ENCODE assay signal across 33 cellular contexts in genomic region chr2:234846589-234847363, GRCh38.
"Had no signal": no experiment of that assay in that cellular context is flagged by ENCODE, and none has a peak within 500 bp of the region (broad histone marks: within the 10 kb centered on the region; RNA-seq: fewer than 3 reads in every experiment).

No MANE protein-coding gene starts in this region.

- H3K27ac Mint-ChIP-seq: activated CD4-positive, alpha-beta memory T cell treated with anti-CD3 and anti-CD28 coated beads for 36 hours; activated naive CD4-positive, alpha-beta T cell treated with anti-CD3 and anti-CD28 coated beads, Interleukin-2, amount 10 ng/mL, durations not matched to agents 7 days and 5 days; activated naive CD8-positive, alpha-beta T cell treated with anti-CD3 and anti-CD28 coated beads, Interleukin-2, amount 10 ng/mL, durations not matched to agents 7 days and 5 days; activated T-helper 1 cell treated with anti-CD3 and anti-CD28 coated beads, Interleukin-12 subunit alpha, Interleukin-12 subunit beta, Interleukin-2, Interleukin-4 antibody, amounts not matched to agents 30 ng/mL and 10 ng/mL and 1 ng/mL, durations not matched to agents 14 hours and 24 hours and 36 hours; natural killer cell; stimulated activated naive B cell treated with anti-CD40 and anti-IgM and Interleukin-4, amounts not matched to agents 10 μg/mL and 1 μg/mL and 100 μg/mL, for 72 hours; T-helper 1 cell treated with Interleukin-12 subunit alpha and Interleukin-12 subunit beta and Interleukin-4 antibody, amounts not matched to agents 30 μg/mL and 1 μg/mL, for 36 hours had no signal

- DNase-seq: activated CD4-positive, alpha-beta memory T cell treated with anti-CD3 and anti-CD28 coated beads for 36 hours; activated CD4-positive, alpha-beta T cell treated with anti-CD3 and anti-CD28 coated beads for 48 hours; activated CD8-positive, alpha-beta memory T cell treated with anti-CD3 and anti-CD28 coated beads, Interleukin-2, amount 50 U/mL, for 4 hours; activated effector memory CD4-positive, alpha-beta T cell treated with anti-CD3 and anti-CD28 coated beads, Interleukin-2, amount 50 U/mL, for 16 hours; activated naive CD4-positive, alpha-beta T cell treated with anti-CD3 and anti-CD28 coated beads, Interleukin-2, amount 10 ng/mL, durations not matched to agents 7 days and 5 days; activated naive CD8-positive, alpha-beta T cell treated with anti-CD3 and anti-CD28 coated beads, Interleukin-2, amount 10 ng/mL, durations not matched to agents 7 days and 5 days; activated T-cell treated with anti-CD3 and anti-CD28 coated beads, Interleukin-2, amount 50 U/mL, for 1 hour; brain microvascular endothelial cell; caudate nucleus; cortex of kidney; foreskin keratinocyte; heart left ventricle; left ventricle myocardium superior; natural killer cell; retina; sigmoid colon; stimulated activated CD4-positive, alpha-beta T cell treated with anti-CD3 and anti-CD28 coated beads, Interleukin-1b, Interleukin-23, amount 100 ng/mL, for 48 hours; stimulated activated CD4-positive, alpha-beta T cell treated with anti-CD3 and anti-CD28 coated beads, Interleukin-4, amount 100 ng/mL, for 4 hours; stimulated activated naive B cell treated with anti-CD40 and anti-IgM and Interleukin-4, amounts not matched to agents 10 μg/mL and 1 μg/mL and 100 μg/mL, for 72 hours; SW 1271; T-helper 9 cell; tibial artery had no signal

- H3K4me3 Mint-ChIP-seq: activated CD4-positive, alpha-beta memory T cell treated with anti-CD3 and anti-CD28 coated beads for 36 hours; activated naive CD4-positive, alpha-beta T cell treated with anti-CD3 and anti-CD28 coated beads, Interleukin-2, amount 10 ng/mL, durations not matched to agents 7 days and 5 days; activated naive CD8-positive, alpha-beta T cell treated with anti-CD3 and anti-CD28 coated beads, Interleukin-2, amount 10 ng/mL, durations not matched to agents 7 days and 5 days; activated T-helper 1 cell treated with anti-CD3 and anti-CD28 coated beads, Interleukin-12 subunit alpha, Interleukin-12 subunit beta, Interleukin-2, Interleukin-4 antibody, amounts not matched to agents 30 ng/mL and 10 ng/mL and 1 ng/mL, durations not matched to agents 14 hours and 24 hours and 36 hours; natural killer cell; stimulated activated naive B cell treated with anti-CD40 and anti-IgM and Interleukin-4, amounts not matched to agents 10 μg/mL and 1 μg/mL and 100 μg/mL, for 72 hours; T-helper 1 cell treated with Interleukin-12 subunit alpha and Interleukin-12 subunit beta and Interleukin-4 antibody, amounts not matched to agents 30 μg/mL and 1 μg/mL, for 36 hours had no signal

- H3K4me3 ChIP-seq: ascending aorta, esophagus muscularis mucosa, heart left ventricle, pancreas, prostate gland, sigmoid colon, suprapubic skin, tibial artery had no signal

- ATAC-seq: activated CD4-positive, CD25-positive, alpha-beta regulatory T cell treated with anti-CD3 and anti-CD28 coated beads, Interleukin-2, amount 50 U/mL, for 24 hours; foreskin keratinocyte; heart left ventricle; left ventricle myocardium superior; natural killer cell; stimulated activated naive B cell treated with anti-CD40 and anti-IgM and Interleukin-4, amounts not matched to agents 10 μg/mL and 1 μg/mL and 100 μg/mL, for 72 hours had no signal

- H3K9me3 ChIP-seq: ascending aorta, esophagus muscularis mucosa, heart left ventricle, pancreas, prostate gland, sigmoid colon, suprapubic skin, tibial artery had no signal

- H3K4me1 Mint-ChIP-seq: activated naive CD4-positive, alpha-beta T cell treated with anti-CD3 and anti-CD28 coated beads, Interleukin-2, amount 10 ng/mL, durations not matched to agents 7 days and 5 days; activated naive CD8-positive, alpha-beta T cell treated with anti-CD3 and anti-CD28 coated beads, Interleukin-2, amount 10 ng/mL, durations not matched to agents 7 days and 5 days; natural killer cell had no signal

- H3K27me3 ChIP-seq: ascending aorta, brain microvascular endothelial cell, esophagus muscularis mucosa, heart left ventricle, pancreas, sigmoid colon, suprapubic skin, tibial artery had no signal

- H3K27ac ChIP-seq: ascending aorta, brain microvascular endothelial cell, esophagus muscularis mucosa, foreskin keratinocyte, heart left ventricle, prostate gland, sigmoid colon, suprapubic skin, tibial artery, VCaP had no signal

- H3K4me1 ChIP-seq: ascending aorta, esophagus muscularis mucosa, foreskin keratinocyte, prostate gland, sigmoid colon, suprapubic skin had no signal

- H3K36me3 Mint-ChIP-seq: activated CD4-positive, alpha-beta memory T cell treated with anti-CD3 and anti-CD28 coated beads for 36 hours; activated naive CD4-positive, alpha-beta T cell treated with anti-CD3 and anti-CD28 coated beads, Interleukin-2, amount 10 ng/mL, durations not matched to agents 7 days and 5 days; activated naive CD8-positive, alpha-beta T cell treated with anti-CD3 and anti-CD28 coated beads, Interleukin-2, amount 10 ng/mL, durations not matched to agents 7 days and 5 days; natural killer cell had no signal

- H3K9me3 Mint-ChIP-seq: activated CD4-positive, alpha-beta memory T cell treated with anti-CD3 and anti-CD28 coated beads for 36 hours; activated naive CD4-positive, alpha-beta T cell treated with anti-CD3 and anti-CD28 coated beads, Interleukin-2, amount 10 ng/mL, durations not matched to agents 7 days and 5 days; activated naive CD8-positive, alpha-beta T cell treated with anti-CD3 and anti-CD28 coated beads, Interleukin-2, amount 10 ng/mL, durations not matched to agents 7 days and 5 days; activated T-helper 1 cell treated with anti-CD3 and anti-CD28 coated beads, Interleukin-12 subunit alpha, Interleukin-12 subunit beta, Interleukin-2, Interleukin-4 antibody, amounts not matched to agents 30 ng/mL and 10 ng/mL and 1 ng/mL, durations not matched to agents 14 hours and 24 hours and 36 hours; natural killer cell; T-helper 1 cell treated with Interleukin-12 subunit alpha and Interleukin-12 subunit beta and Interleukin-4 antibody, amounts not matched to agents 30 μg/mL and 1 μg/mL, for 36 hours had no signal

- H3K36me3 ChIP-seq: ascending aorta, brain microvascular endothelial cell, esophagus muscularis mucosa, heart left ventricle, pancreas, prostate gland, sigmoid colon, suprapubic skin, tibial artery had no signal

- FAIRE-seq: pancreas, small intestine, TTC549 had no signal
